In the genomic region with DNA sequence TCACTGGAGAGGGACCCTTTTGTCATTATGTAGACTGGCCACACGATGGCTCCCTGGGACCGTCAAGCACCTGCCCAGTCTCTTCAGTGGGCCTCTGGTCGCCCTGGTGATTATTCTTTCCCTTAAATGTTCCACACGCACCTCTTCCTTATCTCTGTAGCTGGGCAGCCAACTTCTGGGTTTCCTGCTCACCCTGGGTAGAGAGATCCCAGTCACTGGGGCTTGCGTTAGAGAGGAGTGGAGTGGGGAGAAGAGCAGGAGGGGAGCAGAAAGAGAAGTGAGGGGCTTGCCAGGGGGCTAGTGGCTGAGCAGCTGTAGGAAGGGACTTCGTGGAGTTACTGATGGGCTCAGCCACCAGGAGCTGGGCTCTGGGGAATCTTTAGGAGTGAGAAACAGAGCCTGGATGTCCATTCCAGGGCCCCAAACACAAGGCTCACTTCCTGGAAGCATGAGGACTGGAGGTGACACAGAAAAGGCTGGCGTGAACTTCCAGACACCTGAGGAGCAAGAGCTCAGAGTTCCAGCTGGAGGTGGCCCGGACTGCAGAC, we compare ENCODE assay signal across 1 cellular context.
TF ChIP-seq lines count a peak whose summit lies in the region.

No MANE protein-coding gene starts in this region.

TF ChIP-seq in SK-N-SH, 30 proteins besides CTCF, POLR2A, EP300 and RAD21 (continued from another document):
- TF ChIP-seq, protein P1, sequence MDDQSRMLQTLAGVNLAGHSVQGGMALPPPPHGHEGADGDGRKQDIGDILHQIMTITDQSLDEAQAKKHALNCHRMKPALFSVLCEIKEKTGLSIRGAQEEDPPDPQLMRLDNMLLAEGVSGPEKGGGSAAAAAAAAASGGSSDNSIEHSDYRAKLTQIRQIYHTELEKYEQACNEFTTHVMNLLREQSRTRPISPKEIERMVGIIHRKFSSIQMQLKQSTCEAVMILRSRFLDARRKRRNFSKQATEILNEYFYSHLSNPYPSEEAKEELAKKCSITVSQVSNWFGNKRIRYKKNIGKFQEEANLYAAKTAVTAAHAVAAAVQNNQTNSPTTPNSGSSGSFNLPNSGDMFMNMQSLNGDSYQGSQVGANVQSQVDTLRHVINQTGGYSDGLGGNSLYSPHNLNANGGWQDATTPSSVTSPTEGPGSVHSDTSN (IDR thresholded peaks at IDR 0.05), result no peak
- no peak for TF ChIP-seq FOSL2 (IDR thresholded peaks at IDR 0.05; ENCODE audit: borderline replicate concordance, low read depth)
- peak; percentile 34; the same call in 1 of the 2 replicates for TF ChIP-seq GATA2 (CRISPR knock-in tag; IDR thresholded peaks at IDR 0.05)
